1 cellular context compared by ENCODE assay signal in genomic region chr17:9472094-9472493, GRCh38.
TF ChIP-seq lines count a peak whose summit lies in the region.

No MANE protein-coding gene starts in this region.

TF ChIP-seq in IMR-90, 13 proteins besides CTCF, POLR2A, EP300 and RAD21:
- no peak for TF ChIP-seq CEBPB (IDR thresholded peaks at IDR 0.05; ENCODE audit: low read depth, low read length)
- no peak for TF ChIP-seq ELK1 (IDR thresholded peaks at IDR 0.05; ENCODE audit: borderline replicate concordance, low read depth, low read length)
- no peak for TF ChIP-seq NFE2L2 (IDR thresholded peaks at IDR 0.05; ENCODE audit: low read depth, low read length)
- TF ChIP-seq FOS (IDR thresholded peaks at IDR 0.05; ENCODE audit: low read depth, low read length), result no peak
- TF ChIP-seq CHD1 (IDR thresholded peaks at IDR 0.05; ENCODE audit: low read depth, low read length), result no peak
- no peak for TF ChIP-seq USF2 (IDR thresholded peaks at IDR 0.05; ENCODE audit: low read depth, low read length)
- no peak for TF ChIP-seq RFX5 (IDR thresholded peaks at IDR 0.05; ENCODE audit: low read depth, low read length)
- TF ChIP-seq MAZ (IDR thresholded peaks at IDR 0.05; ENCODE audit: borderline replicate concordance, low read depth, low read length), result no peak
- TF ChIP-seq BHLHE40 (IDR thresholded peaks at IDR 0.05; ENCODE audit: low read depth, low read length), result no peak
- no peak for TF ChIP-seq MAFK (IDR thresholded peaks at IDR 0.05; ENCODE audit: low read depth, low read length)
- TF ChIP-seq MXI1 (IDR thresholded peaks at IDR 0.05; ENCODE audit: borderline replicate concordance, low read depth, low read length), result no peak
- no peak for TF ChIP-seq SMC3 (IDR thresholded peaks at IDR 0.05; ENCODE audit: low read depth, low read length)
TF ChIP-seq in IMR-90: peak in this region for 0.
